In genomic region chr15:32910839-32911238, GRCh38 we compare ENCODE assay signal across 34 cellular contexts.
"Had no signal": no experiment of that assay in that cellular context is flagged by ENCODE, and none has a peak within 500 bp of the region (broad histone marks: within the 10 kb centered on the region; RNA-seq: fewer than 3 reads in every experiment).

No MANE protein-coding gene starts in this region.

- H3K4me1 Mint-ChIP-seq: activated CD8-positive, alpha-beta memory T cell treated with anti-CD3 and anti-CD28 coated beads, Interleukin-2, amount 10 ng/mL, durations not matched to agents 7 days and 5 days; activated naive CD4-positive, alpha-beta T cell treated with anti-CD3 and anti-CD28 coated beads, Interleukin-2, amount 50 U/mL, for 24 hours; activated naive CD8-positive, alpha-beta T cell treated with anti-CD3 and anti-CD28 coated beads for 36 hours; T-helper 17 cell had no signal

- H3K4me3 Mint-ChIP-seq: activated B cell treated with CpG ODN at 0.5 μM for 24 hours; activated CD4-positive, alpha-beta memory T cell treated with anti-CD3 and anti-CD28 coated beads for 36 hours; activated CD8-positive, alpha-beta memory T cell treated with anti-CD3 and anti-CD28 coated beads, Interleukin-2, amount 10 ng/mL, durations not matched to agents 7 days and 5 days; activated CD8-positive, alpha-beta T cell treated with anti-CD3 and anti-CD28 coated beads, Interleukin-2, amount 10 ng/mL, durations not matched to agents 7 days and 5 days; activated naive CD4-positive, alpha-beta T cell treated with anti-CD3 and anti-CD28 coated beads for 36 hours; activated naive CD4-positive, alpha-beta T cell treated with anti-CD3 and anti-CD28 coated beads, Interleukin-2, amount 50 U/mL, for 24 hours; activated naive CD8-positive, alpha-beta T cell treated with anti-CD3 and anti-CD28 coated beads for 36 hours; activated naive CD8-positive, alpha-beta T cell treated with anti-CD3 and anti-CD28 coated beads, Interleukin-2, amount 50 U/mL, for 24 hours; activated T-helper 1 cell treated with anti-CD3 and anti-CD28 coated beads, Interleukin-12 subunit alpha, Interleukin-12 subunit beta, Interleukin-2, Interleukin-4 antibody, amounts not matched to agents 30 ng/mL and 10 ng/mL and 1 ng/mL, durations not matched to agents 14 hours and 24 hours and 36 hours; effector memory CD8-positive, alpha-beta T cell; T-helper 17 cell; T-helper 2 cell treated with Interferon-gamma antibody and Interleukin-4, amounts not matched to agents 5 μg/mL and 100 μg/mL, for 36 hours had no signal

- DNase-seq: activated B cell treated with CpG ODN at 0.5 μM for 24 hours; activated CD4-positive, alpha-beta memory T cell treated with anti-CD3 and anti-CD28 coated beads for 36 hours; activated CD4-positive, alpha-beta T cell treated with anti-CD3 and anti-CD28 coated beads for 48 hours; activated CD8-positive, alpha-beta memory T cell treated with anti-CD3 and anti-CD28 coated beads, Interleukin-2, amount 10 ng/mL, durations not matched to agents 7 days and 5 days; activated CD8-positive, alpha-beta memory T cell treated with anti-CD3 and anti-CD28 coated beads, Interleukin-2, amount 50 U/mL, for 4 hours; activated CD8-positive, alpha-beta T cell treated with anti-CD3 and anti-CD28 coated beads, Interleukin-2, amount 10 ng/mL, durations not matched to agents 7 days and 5 days; activated effector memory CD4-positive, alpha-beta T cell treated with anti-CD3 and anti-CD28 coated beads, Interleukin-2, amount 50 U/mL, for 16 hours; activated naive CD4-positive, alpha-beta T cell treated with anti-CD3 and anti-CD28 coated beads for 36 hours; activated naive CD8-positive, alpha-beta T cell treated with anti-CD3 and anti-CD28 coated beads for 36 hours; activated naive CD8-positive, alpha-beta T cell treated with anti-CD3 and anti-CD28 coated beads, Interleukin-2, amount 50 U/mL, for 24 hours; activated T-cell treated with anti-CD3 and anti-CD28 coated beads, Interleukin-2, amount 50 U/mL, for 1 hour; activated T-cell treated with anti-CD3 and anti-CD28 coated beads, Interleukin-2, amount 50 U/mL, for 48 hours; adrenal gland; amygdala; caudate nucleus; cortex of kidney; dermis blood vessel endothelial cell; effector CD4-positive, alpha-beta T cell; effector memory CD8-positive, alpha-beta T cell; erythroblast; foreskin melanocyte; heart right ventricle; T-helper 17 cell; T1000; WERI-Rb-1 had no signal

- ATAC-seq: activated CD4-positive, CD25-positive, alpha-beta regulatory T cell treated with anti-CD3 and anti-CD28 coated beads, Interleukin-2, amount 50 U/mL, for 24 hours; activated CD8-positive, alpha-beta memory T cell treated with anti-CD3 and anti-CD28 coated beads, Interleukin-2, amount 10 ng/mL, durations not matched to agents 7 days and 5 days; activated CD8-positive, alpha-beta T cell treated with anti-CD3 and anti-CD28 coated beads, Interleukin-2, amount 10 ng/mL, durations not matched to agents 7 days and 5 days; activated naive CD8-positive, alpha-beta T cell treated with anti-CD3 and anti-CD28 coated beads, Interleukin-2, amount 50 U/mL, for 24 hours; effector memory CD8-positive, alpha-beta T cell; gastroesophageal sphincter; heart right ventricle; T-helper 17 cell had no signal

- H3K36me3 Mint-ChIP-seq: activated CD4-positive, alpha-beta memory T cell treated with anti-CD3 and anti-CD28 coated beads for 36 hours; activated CD8-positive, alpha-beta memory T cell treated with anti-CD3 and anti-CD28 coated beads, Interleukin-2, amount 10 ng/mL, durations not matched to agents 7 days and 5 days; activated naive CD4-positive, alpha-beta T cell treated with anti-CD3 and anti-CD28 coated beads, Interleukin-2, amount 50 U/mL, for 24 hours; activated naive CD8-positive, alpha-beta T cell treated with anti-CD3 and anti-CD28 coated beads for 36 hours had no signal

- H3K4me1 ChIP-seq: ascending aorta had no signal

- H3K9me3 Mint-ChIP-seq: activated B cell treated with CpG ODN at 0.5 μM for 24 hours; activated CD4-positive, alpha-beta memory T cell treated with anti-CD3 and anti-CD28 coated beads for 36 hours; activated naive CD4-positive, alpha-beta T cell treated with anti-CD3 and anti-CD28 coated beads for 36 hours; activated naive CD4-positive, alpha-beta T cell treated with anti-CD3 and anti-CD28 coated beads, Interleukin-2, amount 50 U/mL, for 24 hours; activated naive CD8-positive, alpha-beta T cell treated with anti-CD3 and anti-CD28 coated beads for 36 hours; activated naive CD8-positive, alpha-beta T cell treated with anti-CD3 and anti-CD28 coated beads, Interleukin-2, amount 50 U/mL, for 24 hours; activated T-helper 1 cell treated with anti-CD3 and anti-CD28 coated beads, Interleukin-12 subunit alpha, Interleukin-12 subunit beta, Interleukin-2, Interleukin-4 antibody, amounts not matched to agents 30 ng/mL and 10 ng/mL and 1 ng/mL, durations not matched to agents 14 hours and 24 hours and 36 hours; activated T-helper 2 cell treated with anti-CD3 and anti-CD28 coated beads, Interferon-gamma antibody, Interleukin-2, Interleukin-4, amounts not matched to agents 10 μg/mL and 5 μg/mL and 100 μg/mL, durations not matched to agents 14 hours and 24 hours and 36 hours; effector memory CD8-positive, alpha-beta T cell; T-helper 2 cell treated with Interferon-gamma antibody and Interleukin-4, amounts not matched to agents 5 μg/mL and 100 μg/mL, for 36 hours had no signal

- H3K27me3 Mint-ChIP-seq: activated B cell treated with CpG ODN at 0.5 μM for 24 hours; activated CD8-positive, alpha-beta memory T cell treated with anti-CD3 and anti-CD28 coated beads, Interleukin-2, amount 10 ng/mL, durations not matched to agents 7 days and 5 days; activated naive CD8-positive, alpha-beta T cell treated with anti-CD3 and anti-CD28 coated beads for 36 hours; effector memory CD8-positive, alpha-beta T cell; T-helper 17 cell had no signal

- H3K27ac ChIP-seq: adrenal gland, ascending aorta, esophagus muscularis mucosa, gastroesophageal sphincter, heart right ventricle, hepatocyte, WERI-Rb-1 had no signal

- H3K4me2 ChIP-seq: hepatocyte had no signal

- H3K27ac Mint-ChIP-seq: activated B cell treated with CpG ODN at 0.5 μM for 24 hours; activated CD4-positive, alpha-beta memory T cell treated with anti-CD3 and anti-CD28 coated beads for 36 hours; activated CD8-positive, alpha-beta memory T cell treated with anti-CD3 and anti-CD28 coated beads, Interleukin-2, amount 10 ng/mL, durations not matched to agents 7 days and 5 days; activated CD8-positive, alpha-beta T cell treated with anti-CD3 and anti-CD28 coated beads, Interleukin-2, amount 10 ng/mL, durations not matched to agents 7 days and 5 days; activated naive CD4-positive, alpha-beta T cell treated with anti-CD3 and anti-CD28 coated beads for 36 hours; activated naive CD4-positive, alpha-beta T cell treated with anti-CD3 and anti-CD28 coated beads, Interleukin-2, amount 50 U/mL, for 24 hours; activated naive CD8-positive, alpha-beta T cell treated with anti-CD3 and anti-CD28 coated beads for 36 hours; activated naive CD8-positive, alpha-beta T cell treated with anti-CD3 and anti-CD28 coated beads, Interleukin-2, amount 50 U/mL, for 24 hours; activated T-helper 1 cell treated with anti-CD3 and anti-CD28 coated beads, Interleukin-12 subunit alpha, Interleukin-12 subunit beta, Interleukin-2, Interleukin-4 antibody, amounts not matched to agents 30 ng/mL and 10 ng/mL and 1 ng/mL, durations not matched to agents 14 hours and 24 hours and 36 hours; activated T-helper 2 cell treated with anti-CD3 and anti-CD28 coated beads, Interferon-gamma antibody, Interleukin-2, Interleukin-4, amounts not matched to agents 10 μg/mL and 5 μg/mL and 100 μg/mL, durations not matched to agents 14 hours and 24 hours and 36 hours; effector memory CD8-positive, alpha-beta T cell; T-helper 17 cell; T-helper 2 cell treated with Interferon-gamma antibody and Interleukin-4, amounts not matched to agents 5 μg/mL and 100 μg/mL, for 36 hours had no signal

- H3K9me3 ChIP-seq: adrenal gland, ascending aorta, esophagus muscularis mucosa, gastroesophageal sphincter, heart right ventricle had no signal

- H2AFZ ChIP-seq: hepatocyte had no signal

- H3K4me3 ChIP-seq: adrenal gland, ascending aorta, esophagus muscularis mucosa, gastroesophageal sphincter, heart right ventricle, hepatocyte had no signal

- H3K27me3 ChIP-seq: adrenal gland, ascending aorta, esophagus muscularis mucosa, gastroesophageal sphincter, heart right ventricle, hepatocyte had no signal

- H3K36me3 ChIP-seq: adrenal gland, ascending aorta, esophagus muscularis mucosa, gastroesophageal sphincter, heart right ventricle, WERI-Rb-1 had no signal
